ENCODE assay signal across 8 cellular contexts in the genomic region with DNA sequence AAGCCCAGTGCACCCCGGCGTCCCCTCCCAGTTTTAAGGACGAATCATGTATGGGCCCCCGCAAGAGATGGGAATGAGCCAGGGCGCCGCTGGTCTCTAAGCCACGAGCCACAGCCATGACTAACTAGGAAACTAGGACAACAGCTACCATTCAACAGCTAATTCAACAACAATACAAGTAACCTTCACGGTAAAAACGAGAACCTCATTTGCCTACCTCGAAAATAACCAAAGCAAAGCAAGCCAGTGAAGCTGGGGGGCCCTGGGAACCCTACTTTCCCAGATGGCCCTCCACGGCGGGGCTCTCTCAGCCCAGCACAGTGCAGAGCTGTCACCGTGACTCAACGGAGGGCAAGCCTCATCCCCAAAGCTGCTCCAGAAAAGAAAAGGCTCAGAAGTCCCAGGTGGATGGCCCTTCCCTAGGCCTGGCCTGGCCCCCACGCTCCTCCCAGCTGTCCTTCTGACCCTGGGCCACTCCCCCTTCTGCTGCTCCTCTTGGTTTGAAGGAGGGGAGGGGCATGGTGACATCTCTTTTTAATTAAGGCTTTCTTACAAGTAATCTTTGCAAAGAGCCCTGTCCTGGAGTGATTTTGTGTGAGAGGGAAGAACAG.
DNase-seq lines count a peak whose midpoint lies in the region; ATAC-seq and TF ChIP-seq lines count a peak whose summit lies in the region.

No MANE protein-coding gene starts in this region.

- H3K4me2 ChIP-seq in MM.1S (ENCODE audit: low read depth, low read length): no peak overlapping the region

- CTCF ChIA-PET in naive thymus-derived CD4-positive, alpha-beta T cell (lab: Charles Lee): interaction anchor here (1.0 to 10.0 kb wide), 5 partner anchors 11 to 125 kb away, joined by 3 to 100 read pairs (median 3); no protein-coding TSS in a partner anchor

- no peaks in the 10 kb centered on the region for H3K9me2 ChIP-seq in MM.1S (replicated peaks; ENCODE audit: insufficient read depth, low read length)

- no peaks in the 10 kb centered on the region for H3K9me3 Mint-ChIP-seq in naive thymus-derived CD4-positive, alpha-beta T cell

- in situ Hi-C loops in SK-MEL-5 (cut with HindIII; ENCODE audit: low pct_unique_long_range_greater_than_20kb, low sequenced_read_pairs): no loop called here

- ATAC-seq in naive thymus-derived CD4-positive, alpha-beta T cell: peak; percentile 41
- no peak for ATAC-seq in HG03439 (IDR thresholded peaks at IDR 0.05; ENCODE audit: unreplicated experiment)
- no peak for ATAC-seq in HG03280 (IDR thresholded peaks at IDR 0.05; ENCODE audit: unreplicated experiment)
- no peak for ATAC-seq in HG03159 (IDR thresholded peaks at IDR 0.05; ENCODE audit: unreplicated experiment)

- H3K27ac ChIP-seq in naive thymus-derived CD4-positive, alpha-beta T cell (ENCODE audit: low read depth, low read length): peak overlapping the region; percentile 19
- no peak overlapping the region for H3K27ac ChIP-seq in MM.1S (ENCODE audit: low read length)

- peak overlapping the region; percentile 39 to 97 (median 87) for H3K27ac Mint-ChIP-seq in naive thymus-derived CD4-positive, alpha-beta T cell

- no peaks in the 10 kb centered on the region for H3K9me3 ChIP-seq in naive thymus-derived CD4-positive, alpha-beta T cell (ENCODE audit: control insufficient read depth in 2 of 3, low read length in 3 of 3)
- no peaks in the 10 kb centered on the region for H3K9me3 ChIP-seq in MM.1S (replicated peaks; ENCODE audit: insufficient read depth, low read length)

- H3K36me3 Mint-ChIP-seq in naive thymus-derived CD4-positive, alpha-beta T cell: peaks cover 0 to 19% (median 3%) of the 10 kb centered on the region in 5 donors

- no peaks in the 10 kb centered on the region for H3K27me3 ChIP-seq in naive thymus-derived CD4-positive, alpha-beta T cell (ENCODE audit: control insufficient read depth in 2 of 2, insufficient read depth in 2 of 2, low read length in 2 of 2)
- H3K27me3 ChIP-seq in MM.1S (replicated peaks; ENCODE audit: insufficient read depth, low read length): no peaks in the 10 kb centered on the region

- no peaks in the 10 kb centered on the region for H3F3A ChIP-seq in MM.1S (ENCODE audit: insufficient read depth, low read length)

- no peaks in the 10 kb centered on the region for H3K36me3 ChIP-seq in naive thymus-derived CD4-positive, alpha-beta T cell (ENCODE audit: control insufficient read depth in 2 of 3, insufficient read depth in 3 of 3, low read length in 3 of 3)
- H3K36me3 ChIP-seq in MM.1S (replicated peaks; ENCODE audit: insufficient read depth, low read length): no peaks in the 10 kb centered on the region

- intact Hi-C loops in naive thymus-derived CD4-positive, alpha-beta T cell (cut with micrococcal nuclease): loop anchor here (1.0 to 2.0 kb wide), 12 partner anchors 7 to 127 kb away; a partner anchor contains a TSS

- peaks cover 21 to 39% of the 10 kb centered on the region in 2 donors for H3K4me1 ChIP-seq in naive thymus-derived CD4-positive, alpha-beta T cell (ENCODE audit: control insufficient read depth in 2 of 2, insufficient read depth in 2 of 2, low read length in 2 of 2)
- peaks cover 1% of the 10 kb centered on the region; the same call in 1 of the 2 replicates for H3K4me1 ChIP-seq in MM.1S (ENCODE audit: low read length)

- H4K20me1 ChIP-seq in MM.1S (ENCODE audit: insufficient read depth, low read length): no peaks in the 10 kb centered on the region

- DNase-seq in GM04503 (ENCODE audit: low read depth): peak; percentile 64
- DNase-seq in SK-MEL-5 (ENCODE audit: low read depth, low spot score): peak; percentile 84
- DNase-seq in ecto neural progenitor cell (ENCODE audit: low spot score): peak; percentile 57
- peak in 1 of 9 donors; percentile 8 for DNase-seq in naive thymus-derived CD4-positive, alpha-beta T cell
- no peak for DNase-seq in MM.1S

- H3K9ac ChIP-seq in MM.1S (ENCODE audit: low read length): no peak overlapping the region

- no peak for TF ChIP-seq CTCF in MM.1S (IDR thresholded peaks at IDR 0.05; ENCODE audit: low read length)

- peak overlapping the region; percentile 64 to 88 (median 77) for H3K4me3 Mint-ChIP-seq in naive thymus-derived CD4-positive, alpha-beta T cell

- POLR2A ChIA-PET in naive thymus-derived CD4-positive, alpha-beta T cell (lab: Charles Lee): interaction anchor here (0.8 to 22.2 kb wide), 9 partner anchors 9 to 130 kb away, joined by 3 to 362 read pairs (median 5); a partner anchor contains a TSS

- peaks cover 90% of the 10 kb centered on the region for H3K79me2 ChIP-seq in MM.1S (ENCODE audit: low read length)

- peaks cover 53 to 88% (median 85%) of the 10 kb centered on the region in 7 donors for H3K4me1 Mint-ChIP-seq in naive thymus-derived CD4-positive, alpha-beta T cell

- peaks cover 0 to 4% (median 0%) of the 10 kb centered on the region in 5 donors for H3K27me3 Mint-ChIP-seq in naive thymus-derived CD4-positive, alpha-beta T cell

- H2AFZ ChIP-seq in MM.1S (ENCODE audit: low read length): no peak overlapping the region

- H3K4me3 ChIP-seq in naive thymus-derived CD4-positive, alpha-beta T cell (ENCODE audit: low read length): peak overlapping the region; percentile 35
- no peak overlapping the region for H3K4me3 ChIP-seq in MM.1S (ENCODE audit: low read length)
